ENCODE assay signal across 8 cellular contexts in the genomic region with DNA sequence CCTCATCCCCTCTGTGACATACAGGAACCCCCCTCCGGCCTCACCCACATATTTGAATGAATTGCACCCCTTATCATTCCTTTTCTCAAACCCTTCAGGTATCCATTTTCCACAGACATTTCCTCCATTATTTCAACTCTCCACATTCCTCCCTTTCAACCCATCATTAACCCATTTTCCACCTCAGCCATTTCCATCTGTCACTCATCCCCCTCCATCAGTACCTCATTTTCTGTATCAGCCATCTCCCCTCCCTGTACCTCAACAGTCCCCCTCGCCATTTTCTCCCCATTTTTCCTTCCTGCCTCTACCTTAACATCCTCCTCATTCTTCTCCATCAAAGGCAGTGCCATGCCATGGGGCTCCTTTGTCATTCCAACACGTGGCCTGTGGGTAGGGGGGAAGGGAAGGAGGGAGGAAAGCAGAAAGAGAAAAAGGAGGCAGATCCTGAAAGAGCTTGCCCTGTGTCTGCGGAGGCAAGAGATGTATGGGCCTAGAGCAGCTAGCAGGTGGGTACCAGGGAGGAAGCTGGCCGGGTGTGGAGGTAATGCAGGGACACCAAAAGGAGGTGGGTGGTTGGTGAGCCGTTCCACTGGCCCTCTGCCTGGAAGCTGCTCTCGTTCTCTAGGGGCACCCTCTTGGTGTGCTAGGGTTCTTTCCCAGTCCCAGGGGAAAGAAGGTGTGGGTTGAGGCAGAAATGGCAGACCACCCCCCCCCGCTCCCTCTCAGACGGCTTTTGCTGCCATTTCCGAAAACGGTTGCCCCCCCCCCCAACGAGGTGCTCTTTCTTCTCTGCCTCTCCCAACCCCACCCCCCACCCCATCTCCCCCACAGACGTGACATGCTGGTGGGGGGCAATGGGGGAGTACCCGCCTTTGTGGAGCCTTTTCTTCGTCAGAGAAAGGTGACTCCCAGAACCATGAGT. TPM values are rescaled to one million over a fixed set of nuclear protein-coding genes. Genes with fewer than 3 reads are reported as not detected.
DNase-seq lines count a peak whose midpoint lies in the region; ATAC-seq and TF ChIP-seq lines count a peak whose summit lies in the region.

No MANE protein-coding gene starts in this region.

- in situ Hi-C loops in astrocyte of the cerebellum (cut with HindIII; ENCODE audit: low sequenced_read_pairs), result no loop called here

- H3K36me3 ChIP-seq in thoracic aorta, result peaks cover 3% of the 10 kb centered on the region

- peaks cover 71% of the 10 kb centered on the region for H3K4me1 Mint-ChIP-seq in activated T-cell treated with anti-CD3 and anti-CD28 coated beads, Interleukin-2, amount 50 U/mL, for 24 hours (ENCODE audit: low read depth)
- peaks cover 26% of the 10 kb centered on the region for H3K4me1 Mint-ChIP-seq in memory B cell

- H3K27ac Mint-ChIP-seq in activated T-cell treated with anti-CD3 and anti-CD28 coated beads, Interleukin-2, amount 50 U/mL, for 24 hours, result peak overlapping the region; percentile 89
- peak overlapping the region; percentile 6 for H3K27ac Mint-ChIP-seq in memory B cell

- H3K4me1 ChIP-seq in thoracic aorta (ENCODE audit: control insufficient read depth in 1 of 2, low read depth in 2 of 2), result peaks cover 35 to 62% of the 10 kb centered on the region in 2 donors

- H3K4me3 ChIP-seq in astrocyte of the cerebellum (ENCODE audit: low read depth, low read length), result peak overlapping the region; percentile 75
- peak overlapping the region; percentile 79 for H3K4me3 ChIP-seq in thoracic aorta

- no peaks in the 10 kb centered on the region for H3K9me3 Mint-ChIP-seq in activated T-cell treated with anti-CD3 and anti-CD28 coated beads, Interleukin-2, amount 50 U/mL, for 24 hours
- no peaks in the 10 kb centered on the region for H3K9me3 Mint-ChIP-seq in memory B cell

- ATAC-seq in memory B cell (ENCODE audit: low read depth) (no peak), thoracic aorta (ENCODE audit: insufficient number of reproducible peaks, low FRiP score, low read depth) (no peak)

- no peaks in the 10 kb centered on the region for H3K9me3 ChIP-seq in thoracic aorta

- H3K27me3 ChIP-seq in thoracic aorta (replicated peaks; ENCODE audit: insufficient read depth), result no peaks in the 10 kb centered on the region

- TF ChIP-seq CTCF in astrocyte of the cerebellum (IDR thresholded peaks at IDR 0.05; ENCODE audit: low read depth, low read length, missing control alignments) (no peak), thoracic aorta (IDR thresholded peaks at IDR 0.05) (no peak)

- H3K27ac ChIP-seq in thoracic aorta, result peak overlapping the region; percentile 95 to 100

- H3K4me3 Mint-ChIP-seq in activated T-cell treated with anti-CD3 and anti-CD28 coated beads, Interleukin-2, amount 50 U/mL, for 24 hours, result peak overlapping the region; percentile 85
- H3K4me3 Mint-ChIP-seq in memory B cell, result peak overlapping the region; percentile 73

- no peaks in the 10 kb centered on the region for H3K27me3 Mint-ChIP-seq in activated T-cell treated with anti-CD3 and anti-CD28 coated beads, Interleukin-2, amount 50 U/mL, for 24 hours
- peaks cover 6% of the 10 kb centered on the region for H3K27me3 Mint-ChIP-seq in memory B cell

- DNase-seq in activated T-cell treated with anti-CD3 and anti-CD28 coated beads, Interleukin-2, amount 50 U/mL, for 24 hours, result no peak
- no peak for DNase-seq in activated T-cell treated with anti-CD3 and anti-CD28 coated beads, Interleukin-2, amount 50 U/mL, for 48 hours
- DNase-seq in astrocyte of the cerebellum (ENCODE audit: low read depth) (no peak), memory B cell (ENCODE audit: low spot score in 2 of 2) (no peak), thoracic aorta (ENCODE audit: low spot score) (no peak), NCI-H82 (lab: John Stamatoyannopoulos, UW) (no peak), NCI-H526 (lab: John Stamatoyannopoulos, UW) (no peak)
- DNase-seq in effector CD4-positive, alpha-beta T cell, result no peak

- peaks cover 6% of the 10 kb centered on the region for H3K36me3 Mint-ChIP-seq in activated T-cell treated with anti-CD3 and anti-CD28 coated beads, Interleukin-2, amount 50 U/mL, for 24 hours (ENCODE audit: low read depth)
- no peaks in the 10 kb centered on the region for H3K36me3 Mint-ChIP-seq in memory B cell

RNA-seq across cellular contexts. Expression of a gene that starts 1.6 kb away (rescaled TPM):
- 10 to 100 TPM; 51.0 to 61.5 TPM for total RNA-seq in thoracic aorta

RNA-seq across cellular contexts. Expression of a gene that starts 33.1 kb away (rescaled TPM):
- under 1 TPM; 0.27 to 0.35 TPM for total RNA-seq in thoracic aorta
